Comparison of ENCODE assay signal across 1 cellular context in the genomic region with DNA sequence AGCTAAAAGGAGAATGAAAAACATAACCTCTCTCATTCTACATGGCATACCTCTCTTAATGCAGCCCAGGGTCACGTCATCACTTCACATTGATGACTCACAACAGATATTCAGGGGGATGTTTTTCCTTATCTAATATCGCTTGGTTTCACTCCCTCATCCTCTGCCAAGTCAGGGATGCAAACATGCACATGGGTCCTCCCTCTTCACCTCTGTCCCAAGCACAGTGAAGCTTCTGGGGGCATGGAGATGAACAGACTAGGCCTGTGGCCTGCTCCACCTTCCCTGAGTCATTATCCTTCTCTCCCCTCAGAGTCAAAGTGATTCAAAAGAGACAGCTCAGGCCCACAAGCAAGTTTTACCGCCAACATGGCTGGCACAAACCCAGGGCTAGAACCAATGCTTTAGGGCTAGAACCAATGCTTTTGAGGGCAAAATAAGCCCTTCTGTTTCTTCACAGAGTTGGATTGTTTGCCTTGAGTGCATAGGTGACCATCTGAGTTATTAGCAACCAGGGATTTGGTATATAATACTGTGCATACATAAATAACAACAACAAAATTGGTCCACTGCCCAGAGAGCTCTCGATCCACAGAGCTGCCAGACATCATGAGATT.
TF ChIP-seq lines count a peak whose summit lies in the region.

No MANE protein-coding gene starts in this region.

TF ChIP-seq in H1, 55 proteins besides CTCF, POLR2A, EP300 and RAD21:
- no peak for TF ChIP-seq RFX5 (IDR thresholded peaks at IDR 0.05; ENCODE audit: borderline replicate concordance, low read depth, low read length)
- no peak for TF ChIP-seq SAP30 (IDR thresholded peaks at IDR 0.05; ENCODE audit: insufficient read depth, insufficient replicate concordance, low read length)
- no peak for TF ChIP-seq KDM4A (IDR thresholded peaks at IDR 0.05; ENCODE audit: low read depth, low read length, severe bottlenecking)
- TF ChIP-seq EZH2 (IDR thresholded peaks at IDR 0.05; ENCODE audit: low read depth, low read length, severe bottlenecking), result no peak
- TF ChIP-seq NANOG (IDR thresholded peaks at IDR 0.05; ENCODE audit: insufficient read depth, low read depth, low read length, poor library complexity, severe bottlenecking), result no peak
- TF ChIP-seq, protein P1, sequence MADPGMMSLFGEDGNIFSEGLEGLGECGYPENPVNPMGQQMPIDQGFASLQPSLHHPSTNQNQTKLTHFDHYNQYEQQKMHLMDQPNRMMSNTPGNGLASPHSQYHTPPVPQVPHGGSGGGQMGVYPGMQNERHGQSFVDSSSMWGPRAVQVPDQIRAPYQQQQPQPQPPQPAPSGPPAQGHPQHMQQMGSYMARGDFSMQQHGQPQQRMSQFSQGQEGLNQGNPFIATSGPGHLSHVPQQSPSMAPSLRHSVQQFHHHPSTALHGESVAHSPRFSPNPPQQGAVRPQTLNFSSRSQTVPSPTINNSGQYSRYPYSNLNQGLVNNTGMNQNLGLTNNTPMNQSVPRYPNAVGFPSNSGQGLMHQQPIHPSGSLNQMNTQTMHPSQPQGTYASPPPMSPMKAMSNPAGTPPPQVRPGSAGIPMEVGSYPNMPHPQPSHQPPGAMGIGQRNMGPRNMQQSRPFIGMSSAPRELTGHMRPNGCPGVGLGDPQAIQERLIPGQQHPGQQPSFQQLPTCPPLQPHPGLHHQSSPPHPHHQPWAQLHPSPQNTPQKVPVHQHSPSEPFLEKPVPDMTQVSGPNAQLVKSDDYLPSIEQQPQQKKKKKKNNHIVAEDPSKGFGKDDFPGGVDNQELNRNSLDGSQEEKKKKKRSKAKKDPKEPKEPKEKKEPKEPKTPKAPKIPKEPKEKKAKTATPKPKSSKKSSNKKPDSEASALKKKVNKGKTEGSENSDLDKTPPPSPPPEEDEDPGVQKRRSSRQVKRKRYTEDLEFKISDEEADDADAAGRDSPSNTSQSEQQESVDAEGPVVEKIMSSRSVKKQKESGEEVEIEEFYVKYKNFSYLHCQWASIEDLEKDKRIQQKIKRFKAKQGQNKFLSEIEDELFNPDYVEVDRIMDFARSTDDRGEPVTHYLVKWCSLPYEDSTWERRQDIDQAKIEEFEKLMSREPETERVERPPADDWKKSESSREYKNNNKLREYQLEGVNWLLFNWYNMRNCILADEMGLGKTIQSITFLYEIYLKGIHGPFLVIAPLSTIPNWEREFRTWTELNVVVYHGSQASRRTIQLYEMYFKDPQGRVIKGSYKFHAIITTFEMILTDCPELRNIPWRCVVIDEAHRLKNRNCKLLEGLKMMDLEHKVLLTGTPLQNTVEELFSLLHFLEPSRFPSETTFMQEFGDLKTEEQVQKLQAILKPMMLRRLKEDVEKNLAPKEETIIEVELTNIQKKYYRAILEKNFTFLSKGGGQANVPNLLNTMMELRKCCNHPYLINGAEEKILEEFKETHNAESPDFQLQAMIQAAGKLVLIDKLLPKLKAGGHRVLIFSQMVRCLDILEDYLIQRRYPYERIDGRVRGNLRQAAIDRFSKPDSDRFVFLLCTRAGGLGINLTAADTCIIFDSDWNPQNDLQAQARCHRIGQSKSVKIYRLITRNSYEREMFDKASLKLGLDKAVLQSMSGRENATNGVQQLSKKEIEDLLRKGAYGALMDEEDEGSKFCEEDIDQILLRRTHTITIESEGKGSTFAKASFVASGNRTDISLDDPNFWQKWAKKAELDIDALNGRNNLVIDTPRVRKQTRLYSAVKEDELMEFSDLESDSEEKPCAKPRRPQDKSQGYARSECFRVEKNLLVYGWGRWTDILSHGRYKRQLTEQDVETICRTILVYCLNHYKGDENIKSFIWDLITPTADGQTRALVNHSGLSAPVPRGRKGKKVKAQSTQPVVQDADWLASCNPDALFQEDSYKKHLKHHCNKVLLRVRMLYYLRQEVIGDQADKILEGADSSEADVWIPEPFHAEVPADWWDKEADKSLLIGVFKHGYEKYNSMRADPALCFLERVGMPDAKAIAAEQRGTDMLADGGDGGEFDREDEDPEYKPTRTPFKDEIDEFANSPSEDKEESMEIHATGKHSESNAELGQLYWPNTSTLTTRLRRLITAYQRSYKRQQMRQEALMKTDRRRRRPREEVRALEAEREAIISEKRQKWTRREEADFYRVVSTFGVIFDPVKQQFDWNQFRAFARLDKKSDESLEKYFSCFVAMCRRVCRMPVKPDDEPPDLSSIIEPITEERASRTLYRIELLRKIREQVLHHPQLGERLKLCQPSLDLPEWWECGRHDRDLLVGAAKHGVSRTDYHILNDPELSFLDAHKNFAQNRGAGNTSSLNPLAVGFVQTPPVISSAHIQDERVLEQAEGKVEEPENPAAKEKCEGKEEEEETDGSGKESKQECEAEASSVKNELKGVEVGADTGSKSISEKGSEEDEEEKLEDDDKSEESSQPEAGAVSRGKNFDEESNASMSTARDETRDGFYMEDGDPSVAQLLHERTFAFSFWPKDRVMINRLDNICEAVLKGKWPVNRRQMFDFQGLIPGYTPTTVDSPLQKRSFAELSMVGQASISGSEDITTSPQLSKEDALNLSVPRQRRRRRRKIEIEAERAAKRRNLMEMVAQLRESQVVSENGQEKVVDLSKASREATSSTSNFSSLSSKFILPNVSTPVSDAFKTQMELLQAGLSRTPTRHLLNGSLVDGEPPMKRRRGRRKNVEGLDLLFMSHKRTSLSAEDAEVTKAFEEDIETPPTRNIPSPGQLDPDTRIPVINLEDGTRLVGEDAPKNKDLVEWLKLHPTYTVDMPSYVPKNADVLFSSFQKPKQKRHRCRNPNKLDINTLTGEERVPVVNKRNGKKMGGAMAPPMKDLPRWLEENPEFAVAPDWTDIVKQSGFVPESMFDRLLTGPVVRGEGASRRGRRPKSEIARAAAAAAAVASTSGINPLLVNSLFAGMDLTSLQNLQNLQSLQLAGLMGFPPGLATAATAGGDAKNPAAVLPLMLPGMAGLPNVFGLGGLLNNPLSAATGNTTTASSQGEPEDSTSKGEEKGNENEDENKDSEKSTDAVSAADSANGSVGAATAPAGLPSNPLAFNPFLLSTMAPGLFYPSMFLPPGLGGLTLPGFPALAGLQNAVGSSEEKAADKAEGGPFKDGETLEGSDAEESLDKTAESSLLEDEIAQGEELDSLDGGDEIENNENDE (IDR thresholded peaks at IDR 0.05; ENCODE audit: insufficient replicate concordance, low read length), result no peak
- no peak for TF ChIP-seq SIRT6 (IDR thresholded peaks at IDR 0.05; ENCODE audit: low read length)
- TF ChIP-seq, protein P2, sequence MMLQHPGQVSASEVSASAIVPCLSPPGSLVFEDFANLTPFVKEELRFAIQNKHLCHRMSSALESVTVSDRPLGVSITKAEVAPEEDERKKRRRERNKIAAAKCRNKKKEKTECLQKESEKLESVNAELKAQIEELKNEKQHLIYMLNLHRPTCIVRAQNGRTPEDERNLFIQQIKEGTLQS (IDR thresholded peaks at IDR 0.05; ENCODE audit: insufficient read depth, low read depth, low read length), result no peak
- no peak for TF ChIP-seq JUND (IDR thresholded peaks at IDR 0.05; ENCODE audit: low read length)
- no peak for TF ChIP-seq TEAD4 (IDR thresholded peaks at IDR 0.05; ENCODE audit: low read depth, low read length)
- TF ChIP-seq CBX5 (IDR thresholded peaks at IDR 0.05; ENCODE audit: low read depth, low read length), result no peak
- TF ChIP-seq MAFK (IDR thresholded peaks at IDR 0.05; ENCODE audit: low read depth, low read length), result no peak
- TF ChIP-seq JUN (IDR thresholded peaks at IDR 0.05; ENCODE audit: low read depth, low read length), result no peak
- TF ChIP-seq CHD2 (IDR thresholded peaks at IDR 0.05; ENCODE audit: low read length), result no peak
- TF ChIP-seq, protein P3, sequence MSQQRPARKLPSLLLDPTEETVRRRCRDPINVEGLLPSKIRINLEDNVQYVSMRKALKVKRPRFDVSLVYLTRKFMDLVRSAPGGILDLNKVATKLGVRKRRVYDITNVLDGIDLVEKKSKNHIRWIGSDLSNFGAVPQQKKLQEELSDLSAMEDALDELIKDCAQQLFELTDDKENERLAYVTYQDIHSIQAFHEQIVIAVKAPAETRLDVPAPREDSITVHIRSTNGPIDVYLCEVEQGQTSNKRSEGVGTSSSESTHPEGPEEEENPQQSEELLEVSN (IDR thresholded peaks at IDR 0.05), result no peak
